In the genomic region with DNA sequence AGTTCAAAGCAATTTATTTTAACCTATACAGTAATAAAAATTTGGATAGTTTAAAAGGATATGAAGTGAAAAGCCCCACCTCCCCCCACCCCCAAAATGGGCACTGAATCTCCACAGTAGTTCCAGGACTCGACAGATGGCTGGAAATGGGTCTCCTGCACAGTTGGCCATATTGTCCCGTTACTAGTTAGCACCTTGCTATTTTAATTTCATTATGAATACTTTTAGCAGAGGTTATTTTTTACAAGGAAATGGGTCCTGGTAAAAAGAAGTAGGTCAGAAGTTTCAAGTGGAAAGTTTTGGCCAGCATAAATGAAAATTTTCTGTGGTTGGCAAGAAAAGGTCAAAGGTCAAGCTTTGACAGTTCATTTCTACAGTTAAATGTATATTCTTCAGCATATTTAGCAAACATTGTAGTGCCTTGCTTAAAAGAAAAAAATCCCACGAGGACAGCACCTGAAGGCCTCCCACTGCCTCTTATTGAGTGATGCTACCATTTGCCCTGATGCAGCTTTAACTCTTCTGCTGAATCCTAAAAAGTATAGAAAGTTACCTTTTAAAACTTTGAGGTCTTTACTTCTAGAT, we compare ENCODE assay signal across 19 cellular contexts. TPM values are rescaled to one million over a fixed set of nuclear protein-coding genes. Genes with fewer than 3 reads are reported as not detected.
DNase-seq lines count a peak whose midpoint lies in the region; ATAC-seq and TF ChIP-seq lines count a peak whose summit lies in the region.
"Had no signal": no experiment of that assay in that cellular context is flagged by ENCODE, and none has a peak within 500 bp of the region (broad histone marks: within the 10 kb centered on the region; RNA-seq: fewer than 3 reads in every experiment).

No MANE protein-coding gene starts in this region.

- no peak overlapping the region for H3K4me3 Mint-ChIP-seq in HFFc6
- no peak overlapping the region for H3K4me3 Mint-ChIP-seq in activated T-helper 2 cell treated with anti-CD3 and anti-CD28 coated beads, Interferon-gamma antibody, Interleukin-2, Interleukin-4, amounts not matched to agents 10 μg/mL and 5 μg/mL and 100 μg/mL, durations not matched to agents 14 hours and 24 hours and 36 hours (ENCODE audit: low read depth)
- H3K4me3 Mint-ChIP-seq: CD4-positive, alpha-beta T cell had no signal

- no peaks in the 10 kb centered on the region for H3K27me3 ChIP-seq in ACC112 (ENCODE audit: insufficient read depth, low read length)
- no peaks in the 10 kb centered on the region for H3K27me3 ChIP-seq in fibroblast of lung (ENCODE audit: control insufficient read depth, insufficient read depth, low read length)
- H3K27me3 ChIP-seq: BLaER1, SJCRH30 had no signal

- H2AFZ ChIP-seq in ACC112 (ENCODE audit: low read length, unreplicated experiment) (no peak overlapping the region), fibroblast of lung (ENCODE audit: low read length) (no peak overlapping the region)

- no peaks in the 10 kb centered on the region; the same call in 1 of the 2 replicates for H3K27me3 Mint-ChIP-seq in HFFc6 (ENCODE audit: insufficient read depth)
- H3K27me3 Mint-ChIP-seq in activated T-helper 2 cell treated with anti-CD3 and anti-CD28 coated beads, Interferon-gamma antibody, Interleukin-2, Interleukin-4, amounts not matched to agents 10 μg/mL and 5 μg/mL and 100 μg/mL, durations not matched to agents 14 hours and 24 hours and 36 hours (ENCODE audit: low read depth) = no peaks in the 10 kb centered on the region
- H3K27me3 Mint-ChIP-seq: CD4-positive, alpha-beta T cell had no signal

- H3K36me3 Mint-ChIP-seq in HFFc6 (ENCODE audit: low read depth) = peaks cover 38% of the 10 kb centered on the region
- peaks cover 84% of the 10 kb centered on the region for H3K36me3 Mint-ChIP-seq in activated T-helper 2 cell treated with anti-CD3 and anti-CD28 coated beads, Interferon-gamma antibody, Interleukin-2, Interleukin-4, amounts not matched to agents 10 μg/mL and 5 μg/mL and 100 μg/mL, durations not matched to agents 14 hours and 24 hours and 36 hours (ENCODE audit: low read depth)

- no peaks in the 10 kb centered on the region for H3K79me2 ChIP-seq in ACC112 (ENCODE audit: control insufficient read depth, insufficient read depth, low read length, unreplicated experiment)
- H3K79me2 ChIP-seq in fibroblast of lung (ENCODE audit: control insufficient read depth, insufficient read depth, low read length) = no peaks in the 10 kb centered on the region

- DNase-seq in HFFc6 = no peak
- no peak for DNase-seq in activated T-helper 2 cell treated with anti-CD3 and anti-CD28 coated beads, Interferon-gamma antibody, Interleukin-2, Interleukin-4, amounts not matched to agents 10 μg/mL and 5 μg/mL and 100 μg/mL, durations not matched to agents 14 hours and 24 hours and 36 hours (ENCODE audit: low spot score)
- peak in 1 of 2 donors; percentile 51 for DNase-seq in fibroblast of lung (ENCODE audit: low read depth in 2 of 2)
- DNase-seq in NCI-H1105 treated with DMSO at 0.1 percent for 48 hours (lab: John Stamatoyannopoulos, UW) = no peak
- DNase-seq in NAMALWA (ENCODE audit: low spot score) = no peak
- DNase-seq: ACHN; CD4-positive, alpha-beta T cell; COR-L47; DMS79; NCI-H1105; NCI-H2081; NCI-H2171; NCI-H345; NCI-H524; NCI-H774; SJCRH30 had no signal

- no peaks in the 10 kb centered on the region for H3K9me3 ChIP-seq in fibroblast of lung (ENCODE audit: control insufficient read depth, insufficient read depth, low read depth, low read length)
- H3K9me3 ChIP-seq: BLaER1, SJCRH30 had no signal

- TF ChIP-seq CTCF in HFFc6 (IDR thresholded peaks at IDR 0.05) = no peak
- no peak for TF ChIP-seq CTCF in fibroblast of lung (conservative IDR thresholded peaks at IDR 0.05 in 1 of 2, IDR thresholded peaks at IDR 0.05 in 1 of 2; ENCODE audit: low read depth in 1 of 2, low read length in 2 of 2)

- H3K4me3 ChIP-seq in ACC112 (ENCODE audit: low read depth, low read length) (no peak overlapping the region), fibroblast of lung (replicated peaks in 1 of 4; ENCODE audit: control extremely low read depth in 1 of 4, insufficient read depth in 1 of 4, low read depth in 3 of 4, low read length in 4 of 4) (no peak overlapping the region)
- H3K4me3 ChIP-seq: BLaER1, SJCRH30 had no signal

- H3K4me1 ChIP-seq in ACC112 (ENCODE audit: control insufficient read depth, insufficient read depth, low read length, unreplicated experiment) = peaks cover 27% of the 10 kb centered on the region
- H3K4me1 ChIP-seq in fibroblast of lung (ENCODE audit: control insufficient read depth, extremely low read depth, insufficient read depth, low read length) = peaks cover 8% of the 10 kb centered on the region
- H3K4me1 ChIP-seq: BLaER1, SJCRH30 had no signal

- H3K27ac Mint-ChIP-seq in HFFc6 = peak overlapping the region; percentile 64; the same call in 1 of the 2 replicates
- H3K27ac Mint-ChIP-seq in activated T-helper 2 cell treated with anti-CD3 and anti-CD28 coated beads, Interferon-gamma antibody, Interleukin-2, Interleukin-4, amounts not matched to agents 10 μg/mL and 5 μg/mL and 100 μg/mL, durations not matched to agents 14 hours and 24 hours and 36 hours = peak overlapping the region; percentile 22
- H3K27ac Mint-ChIP-seq: CD4-positive, alpha-beta T cell had no signal

- intact Hi-C loops in activated T-helper 2 cell treated with anti-CD3 and anti-CD28 coated beads, Interferon-gamma antibody, Interleukin-2, Interleukin-4, amounts not matched to agents 10 μg/mL and 5 μg/mL and 100 μg/mL, durations not matched to agents 14 hours and 24 hours and 36 hours (cut with micrococcal nuclease) = no loop called here

- no peaks in the 10 kb centered on the region for H4K20me1 ChIP-seq in fibroblast of lung (ENCODE audit: control insufficient read depth, extremely low read depth, insufficient read depth, low read length)
- H4K20me1 ChIP-seq: BLaER1 had no signal

- H3K9me3 Mint-ChIP-seq in HFFc6 = no peaks in the 10 kb centered on the region
- H3K9me3 Mint-ChIP-seq in activated T-helper 2 cell treated with anti-CD3 and anti-CD28 coated beads, Interferon-gamma antibody, Interleukin-2, Interleukin-4, amounts not matched to agents 10 μg/mL and 5 μg/mL and 100 μg/mL, durations not matched to agents 14 hours and 24 hours and 36 hours = no peaks in the 10 kb centered on the region
- H3K9me3 Mint-ChIP-seq: CD4-positive, alpha-beta T cell had no signal

- peak overlapping the region; percentile 46; the same call in 1 of the 2 replicates for H3K27ac ChIP-seq in ACC112 (ENCODE audit: low read depth, low read length)
- no peak overlapping the region for H3K27ac ChIP-seq in fibroblast of lung (ENCODE audit: insufficient read depth, low read length)
- H3K27ac ChIP-seq: BLaER1, SJCRH30 had no signal

- no peak overlapping the region for H3K9ac ChIP-seq in fibroblast of lung (ENCODE audit: insufficient read depth, low read length)
- H3K9ac ChIP-seq: BLaER1 had no signal

- peak overlapping the region; percentile 13 for H3K4me2 ChIP-seq in fibroblast of lung (ENCODE audit: extremely low read depth, insufficient read depth, low read length)
- H3K4me2 ChIP-seq: BLaER1 had no signal

- peaks cover 26% of the 10 kb centered on the region; the same call in 1 of the 2 replicates for H3K36me3 ChIP-seq in ACC112 (ENCODE audit: insufficient read depth, low read length)
- H3K36me3 ChIP-seq in fibroblast of lung (ENCODE audit: control insufficient read depth, insufficient read depth, low read length) = peaks cover 7% of the 10 kb centered on the region

- ATAC-seq in HG02588 (IDR thresholded peaks at IDR 0.05; ENCODE audit: unreplicated experiment) = no peak

- peaks cover 37% of the 10 kb centered on the region for H3K4me1 Mint-ChIP-seq in HFFc6 (ENCODE audit: low read depth)
- H3K4me1 Mint-ChIP-seq in activated T-helper 2 cell treated with anti-CD3 and anti-CD28 coated beads, Interferon-gamma antibody, Interleukin-2, Interleukin-4, amounts not matched to agents 10 μg/mL and 5 μg/mL and 100 μg/mL, durations not matched to agents 14 hours and 24 hours and 36 hours (ENCODE audit: low read depth) = peaks cover 44% of the 10 kb centered on the region

RNA-seq across cellular contexts. Expression of gene MTHFD1, which starts 28.3 kb away (rescaled TPM):
- total RNA-seq in HFFc6 (2021; fragmentation: NEBNext Ultra II Directional; extraction: Animal tissue kit (Norgen Biotek cat#: 25700)) = 100 to 1,000 TPM in 4 of 6 experiments, 10 to 100 TPM in 2; 81.3 to 116 (median 111) TPM
- 291 and 309 TPM in 2 replicates for total RNA-seq in activated T-helper 2 cell treated with anti-CD3 and anti-CD28 coated beads, Interferon-gamma antibody, Interleukin-2, Interleukin-4, amounts not matched to agents 10 μg/mL and 5 μg/mL and 100 μg/mL, durations not matched to agents 14 hours and 24 hours and 36 hours
- 33.1 and 41.6 TPM in 2 replicates for total RNA-seq in fibroblast of lung
- polyA plus RNA-seq in fibroblast of lung = 39.4 and 76.4 TPM in 2 replicates
- polyA plus RNA-seq in fibroblast of lung (2012) = 49.0 and 107 TPM in 2 replicates
- polyA minus RNA-seq in fibroblast of lung (ENCODE audit: low replicate concordance) = 32.0 and 81.7 TPM in 2 replicates

RNA-seq across cellular contexts. Expression of gene AKAP5, which starts 48.9 kb away (rescaled TPM):
- 1 to 10 TPM in 4 of 6 experiments, under 1 TPM in 2; 0.94 to 1.3 (median 1.2) TPM for total RNA-seq in HFFc6 (2021; fragmentation: NEBNext Ultra II Directional; extraction: Animal tissue kit (Norgen Biotek cat#: 25700))
- 2.3 and 2.5 TPM in 2 replicates for total RNA-seq in activated T-helper 2 cell treated with anti-CD3 and anti-CD28 coated beads, Interferon-gamma antibody, Interleukin-2, Interleukin-4, amounts not matched to agents 10 μg/mL and 5 μg/mL and 100 μg/mL, durations not matched to agents 14 hours and 24 hours and 36 hours
- total RNA-seq in fibroblast of lung = 0.17 and 0.26 TPM in 2 replicates
- polyA plus RNA-seq in fibroblast of lung = 0.19 and 0.30 TPM in 2 replicates
- polyA plus RNA-seq in fibroblast of lung (2012) = 0.26 and 0.28 TPM in 2 replicates
- 0.08 TPM in 1 of 2 replicates, not detected in the other for polyA minus RNA-seq in fibroblast of lung (ENCODE audit: low replicate concordance)
